Comparison of ENCODE assay signal across 1 cellular context in genomic region chr9:3508531-3509374, GRCh38.
TF ChIP-seq lines count a peak whose summit lies in the region.

No MANE protein-coding gene starts in this region.

TF ChIP-seq in H1, 55 proteins besides CTCF, POLR2A, EP300 and RAD21 (continued from another document):
- no peak for TF ChIP-seq CHD7 (IDR thresholded peaks at IDR 0.05; ENCODE audit: insufficient replicate concordance, low read length)
- TF ChIP-seq TEAD4 (IDR thresholded peaks at IDR 0.05; ENCODE audit: low read depth, low read length): no peak
- no peak for TF ChIP-seq NANOG (IDR thresholded peaks at IDR 0.05; ENCODE audit: insufficient read depth, low read depth, low read length, poor library complexity, severe bottlenecking)
- no peak for TF ChIP-seq BACH1 (IDR thresholded peaks at IDR 0.05; ENCODE audit: low read length)
- no peak for TF ChIP-seq CTBP2 (IDR thresholded peaks at IDR 0.05; ENCODE audit: borderline replicate concordance, insufficient read depth, insufficient read length, low read length)
- no peak for TF ChIP-seq KDM1A (IDR thresholded peaks at IDR 0.05; ENCODE audit: borderline replicate concordance, low read length)
- TF ChIP-seq GABPA (IDR thresholded peaks at IDR 0.05; ENCODE audit: borderline replicate concordance, insufficient read depth, low read length): no peak
- TF ChIP-seq SAP30 (IDR thresholded peaks at IDR 0.05; ENCODE audit: insufficient read depth, insufficient replicate concordance, low read length): no peak
- TF ChIP-seq FOSL1 (IDR thresholded peaks at IDR 0.05; ENCODE audit: insufficient read depth, low read depth, low read length): no peak
- no peak for TF ChIP-seq ASH2L (IDR thresholded peaks at IDR 0.05; ENCODE audit: low read length)
- TF ChIP-seq EGR1 (IDR thresholded peaks at IDR 0.05; ENCODE audit: borderline replicate concordance, low read depth, low read length): no peak
- TF ChIP-seq POU5F1 (IDR thresholded peaks at IDR 0.05; ENCODE audit: low read depth, low read length): no peak
- TF ChIP-seq CEBPB (IDR thresholded peaks at IDR 0.05; ENCODE audit: low read depth, low read length): no peak
- no peak for TF ChIP-seq JUND (IDR thresholded peaks at IDR 0.05; ENCODE audit: low read length)
- no peak for TF ChIP-seq RNF2 (IDR thresholded peaks at IDR 0.05; ENCODE audit: borderline replicate concordance, low read depth, low read length, missing control alignments, poor library complexity, severe bottlenecking)
- TF ChIP-seq RXRA (IDR thresholded peaks at IDR 0.05; ENCODE audit: insufficient read depth, low read depth, low read length): no peak
- no peak for TF ChIP-seq HDAC6 (IDR thresholded peaks at IDR 0.05; ENCODE audit: low read depth, low read length)
TF ChIP-seq in H1: peak in this region for 0.
